In genomic region chr18:63178526-63178880, GRCh38 we compare ENCODE assay signal across 12 cellular contexts.
DNase-seq lines count a peak whose midpoint lies in the region; ATAC-seq and TF ChIP-seq lines count a peak whose summit lies in the region.
"Had no signal": no experiment of that assay in that cellular context is flagged by ENCODE, and none has a peak within 500 bp of the region (broad histone marks: within the 10 kb centered on the region; RNA-seq: fewer than 3 reads in every experiment).

No MANE protein-coding gene starts in this region.

- H4K20me1 ChIP-seq in hepatocyte (ENCODE audit: insufficient read depth, poor library complexity, severe bottlenecking): no peaks in the 10 kb centered on the region

- no peaks in the 10 kb centered on the region for H3K79me2 ChIP-seq in hepatocyte

- no peaks in the 10 kb centered on the region for H3K36me3 ChIP-seq in HUES48 (ENCODE audit: control insufficient read depth, insufficient read depth, low read length)
- no peaks in the 10 kb centered on the region for H3K36me3 ChIP-seq in hepatocyte (replicated peaks; ENCODE audit: insufficient read depth, low read depth)
- H3K36me3 ChIP-seq in subcutaneous abdominal adipose tissue (ENCODE audit: control insufficient read depth in 5 of 5, insufficient read depth in 5 of 5, low read length in 5 of 5): no peaks in the 10 kb centered on the region

- H2AFZ ChIP-seq in hepatocyte: no peak overlapping the region

- DNase-seq in T-helper 17 cell: no peak
- DNase-seq in hepatocyte (ENCODE audit: low spot score): peak; percentile 22
- DNase-seq in activated CD4-positive, alpha-beta T cell treated with anti-CD3 and anti-CD28 coated beads, Interleukin-2, amount 50 U/mL, for 48 hours: no peak
- DNase-seq: activated T-cell treated with anti-CD3 and anti-CD28 coated beads, Interleukin-2, amount 50 U/mL, for 4 hours; effector memory CD4-positive, alpha-beta T cell; H9 had no signal

- no peaks in the 10 kb centered on the region for H3K9me2 ChIP-seq in hepatocyte (replicated peaks; ENCODE audit: insufficient read depth)

- H3K4me2 ChIP-seq in hepatocyte: peak overlapping the region; percentile 45

- WGBS in hepatocyte (ENCODE audit: low lambda C conversion rate, missing lambda C conversion rate): 42% methylated on average over 3 of the region's 3 CpGs

- no peak overlapping the region for H3K9ac ChIP-seq in HUES48 (ENCODE audit: low read depth, low read length)
- H3K9ac ChIP-seq in subcutaneous abdominal adipose tissue (ENCODE audit: low read length in 5 of 5): peak overlapping the region in 3 of 5 donors; percentile 17 to 26 (median 21)

- H3K4me3 Mint-ChIP-seq in T-helper 17 cell: no peak overlapping the region
- H3K4me3 Mint-ChIP-seq: activated T-cell treated with anti-CD3 and anti-CD28 coated beads, Interleukin-2, amount 50 U/mL, for 4 hours; H9 had no signal

- no peaks in the 10 kb centered on the region for H3K27me3 Mint-ChIP-seq in T-helper 17 cell

- H3K9me3 ChIP-seq in HUES48 (ENCODE audit: control insufficient read depth, insufficient read depth, low read length): no peaks in the 10 kb centered on the region
- no peaks in the 10 kb centered on the region for H3K9me3 ChIP-seq in T-helper 17 cell (ENCODE audit: control insufficient read depth, low read length, poor library complexity, severe bottlenecking)
- no peaks in the 10 kb centered on the region for H3K9me3 ChIP-seq in hepatocyte (ENCODE audit: low read depth)
- H3K9me3 ChIP-seq in subcutaneous abdominal adipose tissue (ENCODE audit: control insufficient read depth in 5 of 5, low read length in 5 of 5): no peaks in the 10 kb centered on the region

- H3K4me3 ChIP-seq in HUES48 (ENCODE audit: low read depth, low read length) (no peak overlapping the region), hepatocyte (no peak overlapping the region), subcutaneous abdominal adipose tissue (ENCODE audit: low read depth in 1 of 5, low read length in 5 of 5) (peak overlapping the region; percentile 17 to 54 (median 49))

- no peaks in the 10 kb centered on the region for H3K27me3 ChIP-seq in HUES48 (ENCODE audit: control insufficient read depth, insufficient read depth, low read length)
- no peaks in the 10 kb centered on the region for H3K27me3 ChIP-seq in hepatocyte
- no peaks in the 10 kb centered on the region for H3K27me3 ChIP-seq in subcutaneous abdominal adipose tissue (ENCODE audit: control insufficient read depth in 5 of 5, insufficient read depth in 4 of 5, low read length in 5 of 5)

- H3K36me3 Mint-ChIP-seq in T-helper 17 cell (ENCODE audit: low read depth): peaks cover 12% of the 10 kb centered on the region

- peaks cover 60% of the 10 kb centered on the region for H3K4me1 Mint-ChIP-seq in T-helper 17 cell

- H3K27ac ChIP-seq in HUES48 (ENCODE audit: low read depth, low read length) (peak overlapping the region; percentile 7), hepatocyte (peak overlapping the region; percentile 72), subcutaneous abdominal adipose tissue (ENCODE audit: low read depth, low read length) (peak overlapping the region; percentile 78)

- peak overlapping the region; percentile 53 for H3K27ac Mint-ChIP-seq in T-helper 17 cell

- no peak for TF ChIP-seq CTCF in hepatocyte (IDR thresholded peaks at IDR 0.05; ENCODE audit: poor library complexity)

- H3K4me1 ChIP-seq in HUES48 (ENCODE audit: control insufficient read depth, insufficient read depth, low read length) (peaks cover 7% of the 10 kb centered on the region), hepatocyte (ENCODE audit: insufficient read depth) (peaks cover 36% of the 10 kb centered on the region), subcutaneous abdominal adipose tissue (ENCODE audit: control insufficient read depth in 5 of 5, insufficient read depth in 5 of 5, low read length in 5 of 5) (peaks cover 14 to 55% (median 43%) of the 10 kb centered on the region in 5 donors)

- ATAC-seq in T-helper 17 cell (no peak), GM18517 (IDR thresholded peaks at IDR 0.05; ENCODE audit: unreplicated experiment) (no peak), GM21367 (IDR thresholded peaks at IDR 0.05; ENCODE audit: unreplicated experiment) (no peak), GM19351 (IDR thresholded peaks at IDR 0.05; ENCODE audit: unreplicated experiment) (no peak)
- ATAC-seq: activated T-cell treated with anti-CD3 and anti-CD28 coated beads, Interleukin-2, amount 50 U/mL, for 4 hours; Panc1 had no signal

Comparison
In these comparisons a context has a peak if more than half of its experiments do, and no peak if none do; other contexts are left out.
1. H3K27ac ChIP-seq: peak in every context shown above with its lines; median percentile 78 in subcutaneous abdominal adipose tissue; 72 in hepatocyte; 7 in HUES48.
2. H3K4me3 ChIP-seq: peak in subcutaneous abdominal adipose tissue (5 of 5); none in HUES48 (single experiment) and hepatocyte (single experiment).